In genomic region chr17:29929544-29930398, GRCh38 we compare ENCODE assay signal across 9 cellular contexts. TPM values are rescaled to one million over a fixed set of nuclear protein-coding genes. Genes with fewer than 3 reads are reported as not detected.
DNase-seq lines count a peak whose midpoint lies in the region; ATAC-seq and TF ChIP-seq lines count a peak whose summit lies in the region.
"Had no signal": no experiment of that assay in that cellular context is flagged by ENCODE, and none has a peak within 500 bp of the region (broad histone marks: within the 10 kb centered on the region; RNA-seq: fewer than 3 reads in every experiment).

Gene SSH2 (minus strand): TSS chr17:29930228. CDS start chr17:29930000, 228 bp downstream.

- no peaks in the 10 kb centered on the region for H3K36me3 ChIP-seq in PC-9 (ENCODE audit: low read depth)
- no peaks in the 10 kb centered on the region for H3K36me3 ChIP-seq in esophagus (ENCODE audit: control insufficient read depth in 2 of 2, insufficient read depth in 2 of 2, low read length in 1 of 2)
- H3K36me3 ChIP-seq in mucosa of stomach (ENCODE audit: control insufficient read depth, insufficient read depth, low read length), result no peaks in the 10 kb centered on the region

- no peaks in the 10 kb centered on the region for H3K9me2 ChIP-seq in PC-9 (ENCODE audit: insufficient read depth)

- peaks cover 32% of the 10 kb centered on the region for H3K4me1 ChIP-seq in PC-9 (replicated peaks; ENCODE audit: insufficient read depth)
- H3K4me1 ChIP-seq in esophagus (ENCODE audit: control insufficient read depth in 2 of 2, insufficient read depth in 2 of 2, low read length in 1 of 2), result peaks cover 0 to 2% of the 10 kb centered on the region in 2 donors
- peaks cover 19% of the 10 kb centered on the region for H3K4me1 ChIP-seq in mucosa of stomach (ENCODE audit: control insufficient read depth, insufficient read depth, low read length)

- 0% methylated on average over 43 to 71 of the region's 71 CpGs for WGBS in esophagus, 2 donors

- no peaks in the 10 kb centered on the region for H3K9me3 ChIP-seq in PC-9 (ENCODE audit: insufficient read depth, low read depth)
- no peaks in the 10 kb centered on the region for H3K9me3 ChIP-seq in esophagus (ENCODE audit: control insufficient read depth in 2 of 2, insufficient read depth in 1 of 2, low read depth in 1 of 2, low read length in 1 of 2)
- no peaks in the 10 kb centered on the region for H3K9me3 ChIP-seq in mucosa of stomach (ENCODE audit: control insufficient read depth, low read length)

- H3K27ac ChIP-seq in PC-9 (peak within 1 kb of the TSS; percentile 62), esophagus (ENCODE audit: low read depth in 2 of 2, low read length in 1 of 2) (peak within 1 kb of the TSS; percentile 88 to 96)

- 0 out of 2 replicates have a peak, but pooled peaks cover 3% of the 10 kb centered on the region for H4K20me1 ChIP-seq in PC-9 (ENCODE audit: insufficient read depth)

- H3K27me3 Mint-ChIP-seq in Calu3 (ENCODE audit: unreplicated experiment), result no peaks in the 10 kb centered on the region
- H3K27me3 Mint-ChIP-seq: stimulated activated naive CD8-positive, alpha-beta T cell treated with anti-CD3 and anti-CD28 coated beads, Interleukin-15, Interleukin-2, amounts not matched to agents 100 ng/mL and 50 ng/mL, for 24 hours had no signal

- peak within 1 kb of the TSS; percentile 95 for H3K4me2 ChIP-seq in PC-9

- BruUV-seq in Calu3 (replicated peaks; lab: Mats Ljungman, UMichigan) (no TSS peak), PC-9 (replicated peaks; lab: Mats Ljungman, UMichigan) (no TSS peak)

- POLR2A ChIA-PET in PC-9 (lab: Charles Lee; ENCODE audit: unreplicated experiment), result interaction anchor here (0.5 to 1.4 kb wide), 8 partner anchors 10 to 679 kb away, joined by 3 to 36 read pairs (median 3); no protein-coding TSS in a partner anchor

- peaks cover 20% of the 10 kb centered on the region; the same call in 1 of the 2 replicates for H3F3A ChIP-seq in PC-9 (ENCODE audit: insufficient read depth, low read depth)

- H3K36me3 Mint-ChIP-seq in Calu3 (ENCODE audit: insufficient read depth, unreplicated experiment), result no peaks in the 10 kb centered on the region

- H2AFZ ChIP-seq in PC-9, result peak within 1 kb of the TSS; percentile 85

- CTCF ChIA-PET in Calu3 (lab: Charles Lee), result interaction anchor here (0.6 to 4.0 kb wide), 8 partner anchors 16 to 338 kb away, joined by 4 to 62 read pairs (median 6); no protein-coding TSS in a partner anchor
- CTCF ChIA-PET in PC-9 (lab: Charles Lee), result interaction anchor here (0.6 to 3.2 kb wide), 8 partner anchors 10 to 290 kb away, joined by 3 to 30 read pairs (median 7); no protein-coding TSS in a partner anchor

- H3K27me3 ChIP-seq in PC-9 (ENCODE audit: insufficient read depth, low read depth) (no peaks in the 10 kb centered on the region), esophagus (ENCODE audit: control insufficient read depth in 1 of 2, insufficient read depth in 2 of 2, low read length in 2 of 2) (no peaks in the 10 kb centered on the region), mucosa of stomach (ENCODE audit: control insufficient read depth, insufficient read depth, low read length) (no peaks in the 10 kb centered on the region)

- H3K27ac Mint-ChIP-seq in Calu3 (ENCODE audit: unreplicated experiment), result peak within 1 kb of the TSS; percentile 84
- H3K27ac Mint-ChIP-seq: stimulated activated naive CD8-positive, alpha-beta T cell treated with anti-CD3 and anti-CD28 coated beads, Interleukin-15, Interleukin-2, amounts not matched to agents 100 ng/mL and 50 ng/mL, for 24 hours had no signal

- ATAC-seq in GM21526 (IDR thresholded peaks at IDR 0.05; ENCODE audit: low FRiP score, unreplicated experiment), result peak; percentile 48

- H3K9ac ChIP-seq in mucosa of stomach (ENCODE audit: low read length), result peak within 1 kb of the TSS; percentile 87

- peaks cover 49% of the 10 kb centered on the region for H3K79me2 ChIP-seq in PC-9 (ENCODE audit: low read depth)

- intact Hi-C loops in Calu3 (cut with micrococcal nuclease; ENCODE audit: unreplicated experiment), result loop anchor here (5.0 kb wide), 1 partner anchor 163 kb away; no protein-coding TSS in a partner anchor
- intact Hi-C loops in PC-9 (cut with micrococcal nuclease; ENCODE audit: unreplicated experiment), result no loop called here

- H3K9me3 Mint-ChIP-seq in Calu3 (ENCODE audit: low read depth, unreplicated experiment), result no peaks in the 10 kb centered on the region
- H3K9me3 Mint-ChIP-seq: stimulated activated naive CD8-positive, alpha-beta T cell treated with anti-CD3 and anti-CD28 coated beads, Interleukin-15, Interleukin-2, amounts not matched to agents 100 ng/mL and 50 ng/mL, for 24 hours had no signal

- no peak for TF ChIP-seq CTCF in Calu3 (IDR thresholded peaks at IDR 0.05; ENCODE audit: unreplicated experiment)
- TF ChIP-seq CTCF in PC-9 (conservative IDR thresholded peaks at IDR 0.05), result no peak

- peaks cover 19% of the 10 kb centered on the region for H3K4me1 Mint-ChIP-seq in Calu3 (ENCODE audit: low read depth, unreplicated experiment)

- peak within 1 kb of the TSS; percentile 73 for H3K4me3 ChIP-seq in PC-9
- H3K4me3 ChIP-seq in esophagus (ENCODE audit: low read depth in 1 of 2, low read length in 2 of 2), result peak within 1 kb of the TSS; percentile 63 to 96
- H3K4me3 ChIP-seq in mucosa of stomach (ENCODE audit: low read length), result peak within 1 kb of the TSS; percentile 97

- H3K4me3 Mint-ChIP-seq in Calu3 (ENCODE audit: low read depth, unreplicated experiment), result no peak within 1 kb of the TSS
- H3K4me3 Mint-ChIP-seq: stimulated activated naive CD8-positive, alpha-beta T cell treated with anti-CD3 and anti-CD28 coated beads, Interleukin-15, Interleukin-2, amounts not matched to agents 100 ng/mL and 50 ng/mL, for 24 hours had no signal

- DNase-seq in Calu3, result peak; percentile 88
- peak; percentile 87 for DNase-seq in KG1 (lab: John Stamatoyannopoulos, UW)
- DNase-seq in PC-9, result peak; percentile 75 to 86
- peak; percentile 86 for DNase-seq in activated T-cell treated with anti-CD3 and anti-CD28 coated beads for 48 hours (ENCODE audit: low read depth)
- peak; percentile 67 to 73 for DNase-seq in stimulated activated CD8-positive, alpha-beta memory T cell treated with anti-CD3 and anti-CD28 coated beads, Interleukin-7, amount 100 ng/mL, for 1 hour (ENCODE audit: low read depth in 2 of 2)

RNA-seq across cellular contexts. Expression of gene SSH2, which starts in this region (rescaled TPM):
- total RNA-seq in Calu3 (2022), result 21.9 and 22.9 TPM in 2 replicates
- total RNA-seq in PC-9 (2021), result 30.3 and 45.1 TPM in 2 replicates
- 10 to 100 TPM in 1 of 2 donors, 1 to 10 TPM in 1; 9.1 to 15.3 TPM for polyA plus RNA-seq in esophagus

Comparison
In these comparisons a context has a peak if more than half of its experiments do, and no peak if none do; other contexts are left out.
1. Peak in every context shown above with its lines: DNase-seq, ATAC-seq, H3K4me3 ChIP-seq and H3K27ac ChIP-seq.